ENCODE assay signal across 12 cellular contexts in the genomic region with DNA sequence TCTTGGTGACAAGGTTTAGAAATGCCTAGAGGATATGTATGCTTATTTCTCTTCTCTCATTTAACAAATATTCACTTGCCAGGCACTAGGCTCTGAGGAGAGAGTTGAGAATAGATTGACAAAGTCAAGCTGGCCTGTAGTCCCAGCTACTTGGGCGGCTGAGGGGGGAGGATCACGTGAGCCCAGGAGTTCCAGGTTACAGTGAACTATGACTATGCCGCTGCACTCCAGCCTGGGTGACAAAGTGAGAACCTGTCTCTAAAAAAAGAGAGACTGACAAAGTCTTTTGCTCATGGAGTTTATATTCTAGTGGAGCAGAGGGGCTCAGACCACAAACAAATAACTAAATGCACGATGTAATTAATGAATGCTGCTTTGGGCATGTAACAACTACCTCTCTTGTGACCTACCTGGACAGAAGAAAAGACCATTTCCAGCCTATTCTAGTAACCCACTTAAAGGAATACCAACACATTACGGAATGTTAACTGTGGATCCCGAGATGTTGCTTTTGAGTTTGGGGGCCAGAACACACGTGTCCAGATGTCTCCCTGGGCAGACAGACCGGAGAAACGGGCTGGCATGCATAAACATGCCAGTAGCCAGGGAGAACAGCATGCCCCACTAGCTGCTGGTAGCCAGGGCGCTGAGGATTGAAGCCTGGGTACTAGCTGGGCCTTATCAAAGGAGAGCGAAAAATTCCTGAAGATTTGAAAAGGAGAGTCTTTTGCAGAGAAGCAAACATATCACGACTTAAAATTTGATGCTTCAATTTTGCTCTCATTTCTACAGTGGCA. TPM values are rescaled to one million over a fixed set of nuclear protein-coding genes. Genes with fewer than 3 reads are reported as not detected.
DNase-seq lines count a peak whose midpoint lies in the region; ATAC-seq, FAIRE-seq and TF ChIP-seq lines count a peak whose summit lies in the region.
"Had no signal": no experiment of that assay in that cellular context is flagged by ENCODE, and none has a peak within 500 bp of the region (broad histone marks: within the 10 kb centered on the region; RNA-seq: fewer than 3 reads in every experiment).

No MANE protein-coding gene starts in this region.

- FAIRE-seq in bronchial epithelial cell (lab: Jason Lieb, UNC), result no peak

- H3K27ac Mint-ChIP-seq in natural killer cell (no peak overlapping the region), nephron (peak overlapping the region; percentile 86 to 98 (median 97))
- H3K27ac Mint-ChIP-seq in natural killer cell treated with Interleukin-12 subunit alpha and Interleukin-12 subunit beta and Interleukin-15 and Interleukin-18, amount 100 ng/mL, for 72 hours, result peak overlapping the region in 1 of 2 donors; percentile 60

- no peaks in the 10 kb centered on the region for H3K27me3 ChIP-seq in bronchial epithelial cell (ENCODE audit: control insufficient read depth, insufficient read depth, low read length)

- no peak overlapping the region for H3K4me3 ChIP-seq in bronchial epithelial cell (ENCODE audit: low read depth, low read length)

- no peak for TF ChIP-seq CTCF in natural killer cell (IDR thresholded peaks at IDR 0.05)
- no peak for TF ChIP-seq CTCF in bronchial epithelial cell (IDR thresholded peaks at IDR 0.05; ENCODE audit: insufficient read depth, low read length, severe bottlenecking)
- TF ChIP-seq CTCF in nephron (IDR thresholded peaks at IDR 0.05; ENCODE audit: unreplicated experiment in 3 of 3), result no peak

- H3K9me3 Mint-ChIP-seq in natural killer cell (no peaks in the 10 kb centered on the region), nephron (no peaks in the 10 kb centered on the region)
- H3K9me3 Mint-ChIP-seq in natural killer cell treated with Interleukin-12 subunit alpha and Interleukin-12 subunit beta and Interleukin-15 and Interleukin-18, amount 100 ng/mL, for 72 hours, result no peaks in the 10 kb centered on the region

- H3K36me3 ChIP-seq in bronchial epithelial cell (ENCODE audit: control insufficient read depth, insufficient read depth, low read length), result no peaks in the 10 kb centered on the region

- H3K27me3 Mint-ChIP-seq in natural killer cell (ENCODE audit: low read depth in 2 of 2) (peaks cover 14 to 22% of the 10 kb centered on the region in 2 donors), nephron (ENCODE audit: low read depth) (no peaks in the 10 kb centered on the region)
- peaks cover 9 to 17% of the 10 kb centered on the region in 2 donors for H3K27me3 Mint-ChIP-seq in natural killer cell treated with Interleukin-12 subunit alpha and Interleukin-12 subunit beta and Interleukin-15 and Interleukin-18, amount 100 ng/mL, for 72 hours

- H3K4me1 Mint-ChIP-seq in natural killer cell (peaks cover 23 to 29% of the 10 kb centered on the region in 2 donors), nephron (peaks cover 44% of the 10 kb centered on the region)
- peaks cover 22 to 28% of the 10 kb centered on the region in 2 donors for H3K4me1 Mint-ChIP-seq in natural killer cell treated with Interleukin-12 subunit alpha and Interleukin-12 subunit beta and Interleukin-15 and Interleukin-18, amount 100 ng/mL, for 72 hours (ENCODE audit: low read depth in 2 of 2)

- ATAC-seq in natural killer cell, result no peak
- no peak for ATAC-seq in natural killer cell treated with Interleukin-12 subunit alpha and Interleukin-12 subunit beta and Interleukin-15 and Interleukin-18, amount 100 ng/mL, for 72 hours
- no peak for ATAC-seq in HG02588 (IDR thresholded peaks at IDR 0.05; ENCODE audit: unreplicated experiment)

- intact Hi-C loops in natural killer cell (cut with micrococcal nuclease), result no loop called here

- H3K36me3 Mint-ChIP-seq in natural killer cell, result no peaks in the 10 kb centered on the region
- H3K36me3 Mint-ChIP-seq in natural killer cell treated with Interleukin-12 subunit alpha and Interleukin-12 subunit beta and Interleukin-15 and Interleukin-18, amount 100 ng/mL, for 72 hours, result peaks cover 10% of the 10 kb centered on the region
- peaks cover 11% of the 10 kb centered on the region for H3K36me3 Mint-ChIP-seq in nephron (ENCODE audit: low read depth)

- H3K4me3 Mint-ChIP-seq in natural killer cell, result peak overlapping the region; percentile 21
- no peak overlapping the region for H3K4me3 Mint-ChIP-seq in natural killer cell treated with Interleukin-12 subunit alpha and Interleukin-12 subunit beta and Interleukin-15 and Interleukin-18, amount 100 ng/mL, for 72 hours
- H3K4me3 Mint-ChIP-seq in nephron, result peak overlapping the region; percentile 81 to 92 (median 91)

- DNase-seq in natural killer cell, result no peak
- no peak for DNase-seq in natural killer cell treated with Interleukin-12 subunit alpha and Interleukin-12 subunit beta and Interleukin-15 and Interleukin-18, amount 100 ng/mL, for 72 hours (ENCODE audit: low spot score)
- DNase-seq in bronchial epithelial cell (ENCODE audit: low read depth), result peak; percentile 23
- DNase-seq in LoVo (ENCODE audit: low spot score), result no peak
- no peak for DNase-seq in globus pallidus (ENCODE audit: low spot score)
- no peak for DNase-seq in NCI-H748 (lab: John Stamatoyannopoulos, UW; ENCODE audit: unreplicated experiment)
- DNase-seq: dermis blood vessel endothelial cell, H7, NCI-H1417 treated with DMSO at 0.1 percent for 48 hours, NCI-H526 treated with DMSO at 0.1 percent for 48 hours had no signal

RNA-seq across cellular contexts. Expression of gene BMPR1A, which starts 2.6 kb away (rescaled TPM):
- total RNA-seq in natural killer cell (1 to 10 TPM; 5.5 to 8.1 (median 7.7) TPM), bronchial epithelial cell (29.6 and 32.6 TPM in 2 replicates)
- 10 to 100 TPM in 1 of 2 donors, 1 to 10 TPM in 1; 8.2 to 11.5 TPM for total RNA-seq in natural killer cell treated with Interleukin-12 subunit alpha and Interleukin-12 subunit beta and Interleukin-15 and Interleukin-18, amount 100 ng/mL, for 72 hours

Comparison
In these comparisons a context has a peak if more than half of its experiments do, and no peak if none do; other contexts are left out.
1. H3K27ac Mint-ChIP-seq: peak in nephron (3 of 3); none in natural killer cell (0 of 2).